In the genomic region with DNA sequence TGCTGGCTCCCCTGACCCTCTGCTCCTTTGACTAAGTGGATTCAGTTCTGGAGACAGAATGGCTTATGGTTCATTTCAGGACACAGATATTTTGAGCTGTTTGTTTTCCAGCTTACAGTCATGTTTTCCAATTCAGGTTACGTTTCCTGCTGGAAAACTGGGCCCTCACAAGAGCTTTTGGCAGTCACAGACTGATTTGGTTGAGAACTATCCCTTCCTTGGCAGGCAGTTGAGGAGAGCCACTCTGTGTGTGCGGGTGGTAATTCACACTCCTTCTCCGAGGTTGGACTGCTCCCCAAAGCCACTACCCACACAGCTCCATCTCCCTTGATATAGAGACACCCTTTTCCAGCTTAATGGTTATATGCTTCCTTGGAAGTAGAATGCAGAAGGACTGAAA, we compare ENCODE assay signal across 17 cellular contexts.
DNase-seq lines count a peak whose midpoint lies in the region; ATAC-seq lines count a peak whose summit lies in the region.
"Had no signal": no experiment of that assay in that cellular context is flagged by ENCODE, and none has a peak within 500 bp of the region (broad histone marks: within the 10 kb centered on the region; RNA-seq: fewer than 3 reads in every experiment).

No MANE protein-coding gene starts in this region.

- intact Hi-C loops in sciatic nerve (cut with DNase I): no loop called here

- ATAC-seq in sciatic nerve: peak; percentile 65
- ATAC-seq in esophagus mucosa: no peak

- DNase-seq in NCI-H82 (lab: John Stamatoyannopoulos, UW) (peak; percentile 48), NCI-H82 treated with DMSO at 0.1 percent for 48 hours (lab: John Stamatoyannopoulos, UW; ENCODE audit: unreplicated experiment) (no peak), globus pallidus (ENCODE audit: low spot score) (peak; percentile 53), medulla oblongata (ENCODE audit: extremely low spot score) (peak; percentile 60), sciatic nerve (ENCODE audit: low spot score) (no peak), NCI-H1417 (lab: John Stamatoyannopoulos, UW) (no peak), NCI-H510A treated with DMSO at 0.1 percent for 48 hours (lab: John Stamatoyannopoulos, UW) (no peak)
- DNase-seq: AML-193, DMS79 treated with DMSO at 0.1 percent for 48 hours, H9, IMR-90, NCI-H1436 treated with DMSO at 0.1 percent for 48 hours, NCI-H2029, NCI-H2171, NCI-H69, SIG-M5 had no signal

Comparison
In these comparisons a context has a peak if more than half of its experiments do, and no peak if none do; other contexts are left out.
1. DNase-seq: peak in NCI-H82 (single experiment), globus pallidus (single experiment) and medulla oblongata (single experiment); none in NCI-H82 treated with DMSO at 0.1 percent for 48 hours (single experiment), sciatic nerve (single experiment), NCI-H1417 (0 of 3) and NCI-H510A treated with DMSO at 0.1 percent for 48 hours (single experiment).